8 cellular contexts compared by ENCODE assay signal in genomic region chr12:25130741-25131188, GRCh38.
DNase-seq lines count a peak whose midpoint lies in the region; ATAC-seq, FAIRE-seq and TF ChIP-seq lines count a peak whose summit lies in the region.

No MANE protein-coding gene starts in this region.

- TF ChIP-seq CTCF in cardiac fibroblast (IDR thresholded peaks at IDR 0.05; ENCODE audit: low read depth, low read length) = peak; percentile 53
- TF ChIP-seq CTCF in vagina (IDR thresholded peaks at IDR 0.05) = peak in 1 of 3 experiments; percentile 57

- no peaks in the 10 kb centered on the region for H3K27me3 ChIP-seq in vagina

- peak; percentile 10 for DNase-seq in NCI-H446 treated with DMSO at 0.1 percent for 48 hours (lab: John Stamatoyannopoulos, UW)
- DNase-seq in cardiac fibroblast (ENCODE audit: low read depth in 2 of 2) = peak; percentile 66 to 69
- peak; percentile 37 for DNase-seq in medulla oblongata (ENCODE audit: extremely low spot score)
- no peak for DNase-seq in GOT3 (lab: John Stamatoyannopoulos, UW)
- no peak for DNase-seq in vagina (ENCODE audit: extremely low spot score in 2 of 2)

- intact Hi-C loops in vagina (cut with DNase I) = no loop called here

- peak; percentile 98 for FAIRE-seq in A204.1 (lab: Jason Lieb, UNC)

- no peaks in the 10 kb centered on the region for H3K4me1 ChIP-seq in vagina

- TF ChIP-seq POLR2A in vagina (IDR thresholded peaks at IDR 0.05) = no peak

- no peaks in the 10 kb centered on the region for H3K36me3 ChIP-seq in vagina

- H3K27ac ChIP-seq in vagina = no peak overlapping the region

- H3K9me3 ChIP-seq in vagina = no peaks in the 10 kb centered on the region

- ATAC-seq in GM18867 (IDR thresholded peaks at IDR 0.05; ENCODE audit: unreplicated experiment) (peak; percentile 38), HG02642 (IDR thresholded peaks at IDR 0.05; ENCODE audit: poor library complexity, unreplicated experiment) (no peak)

- H3K4me3 ChIP-seq in cardiac fibroblast (replicated peaks in 1 of 2; ENCODE audit: low read depth in 2 of 2, low read length in 2 of 2) = no peak overlapping the region
- no peak overlapping the region for H3K4me3 ChIP-seq in vagina

Comparison
In these comparisons a context has a peak if more than half of its experiments do, and no peak if none do; other contexts are left out.
1. DNase-seq: peak in NCI-H446 treated with DMSO at 0.1 percent for 48 hours (single experiment), cardiac fibroblast (2 of 2) and medulla oblongata (single experiment); none in GOT3 (single experiment) and vagina (0 of 2).